In genomic region chr11:75431533-75432525, GRCh38 we compare ENCODE assay signal across 1 cellular context.
TF ChIP-seq lines count a peak whose summit lies in the region.

No MANE protein-coding gene starts in this region.

TF ChIP-seq in HCT116, 20 proteins besides CTCF, POLR2A, EP300 and RAD21:
- TF ChIP-seq ZNF274 (IDR thresholded peaks at IDR 0.05; ENCODE audit: low read depth, low read length) (no peak), ELF1 (IDR thresholded peaks at IDR 0.05; ENCODE audit: borderline replicate concordance, low read depth) (no peak), EGR1 (IDR thresholded peaks at IDR 0.05; ENCODE audit: low read depth) (no peak), SP1 (IDR thresholded peaks at IDR 0.05; ENCODE audit: low read depth) (no peak), JUND (IDR thresholded peaks at IDR 0.05) (no peak), ZBTB33 (IDR thresholded peaks at IDR 0.05; ENCODE audit: extremely low read depth, insufficient replicate concordance, low read length) (no peak), CEBPB (IDR thresholded peaks at IDR 0.05; ENCODE audit: low read depth) (no peak), TCF7L2 (IDR thresholded peaks at IDR 0.05; ENCODE audit: borderline replicate concordance, extremely low read depth, insufficient read depth, insufficient read length) (no peak), EZH2 (IDR thresholded peaks at IDR 0.05) (no peak), ATF3 (IDR thresholded peaks at IDR 0.05) (no peak), POLR2AphosphoS5 (IDR thresholded peaks at IDR 0.05; ENCODE audit: low read depth, low read length) (no peak), YY1 (IDR thresholded peaks at IDR 0.05; ENCODE audit: extremely low read depth, insufficient replicate concordance, low read depth, low read length) (no peak), SIN3A (IDR thresholded peaks at IDR 0.05; ENCODE audit: low read depth) (no peak), EZH2phosphoT487 (IDR thresholded peaks at IDR 0.05; ENCODE audit: borderline replicate concordance) (no peak), REST (IDR thresholded peaks at IDR 0.05; ENCODE audit: low read depth) (no peak)
- TF ChIP-seq, protein P1, sequence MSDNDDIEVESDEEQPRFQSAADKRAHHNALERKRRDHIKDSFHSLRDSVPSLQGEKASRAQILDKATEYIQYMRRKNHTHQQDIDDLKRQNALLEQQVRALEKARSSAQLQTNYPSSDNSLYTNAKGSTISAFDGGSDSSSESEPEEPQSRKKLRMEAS (IDR thresholded peaks at IDR 0.05): no peak
TF ChIP-seq in HCT116: peak in this region for 0.
